ENCODE assay signal across 13 cellular contexts in genomic region chr2:229835601-229836283, GRCh38.
A peak's percentile ranks its signal among the peaks of the same experiment; 100 is the strongest.
DNase-seq lines count a peak whose midpoint lies in the region; ATAC-seq, FAIRE-seq and TF ChIP-seq lines count a peak whose summit lies in the region.
"Had no signal": no experiment of that assay in that cellular context is flagged by ENCODE, and none has a peak within 500 bp of the region (broad histone marks: within the 10 kb centered on the region; RNA-seq: fewer than 3 reads in every experiment).

No MANE protein-coding gene starts in this region.

- no peak for DNase-seq in activated naive CD8-positive, alpha-beta T cell treated with anti-CD3 and anti-CD28 coated beads, Interleukin-2, amount 50 U/mL, for 24 hours
- DNase-seq in chondrocyte (ENCODE audit: low spot score) (no peak), small intestine (peak; percentile 6), NCI-H187 (lab: John Stamatoyannopoulos, UW) (no peak), MV-4-11 (lab: John Stamatoyannopoulos, UW) (no peak)
- DNase-seq in activated effector memory CD4-positive, alpha-beta T cell treated with Interleukin-2 at 50 U/mL for 16 hours, result no peak
- DNase-seq: hippocampal formation, NCI-H2029, ovary, SW 1271 had no signal

- peaks cover 18% of the 10 kb centered on the region for H3K4me1 ChIP-seq in Loucy (ENCODE audit: insufficient read depth, low read length, poor library complexity, severe bottlenecking)
- peaks cover 0 to 3% of the 10 kb centered on the region in 2 donors for H3K4me1 ChIP-seq in small intestine (ENCODE audit: control insufficient read depth in 2 of 2, insufficient read depth in 1 of 2, low read depth in 1 of 2, low read length in 1 of 2)

- H3K36me3 Mint-ChIP-seq in activated naive CD8-positive, alpha-beta T cell, result peaks cover 10% of the 10 kb centered on the region
- H3K36me3 Mint-ChIP-seq in activated naive CD8-positive, alpha-beta T cell treated with anti-CD3 and anti-CD28 coated beads, Interleukin-2, amount 50 U/mL, for 24 hours (ENCODE audit: low read depth), result peaks cover 51% of the 10 kb centered on the region
- peaks cover 9% of the 10 kb centered on the region for H3K36me3 Mint-ChIP-seq in chondrocyte (ENCODE audit: low read depth)

- FAIRE-seq in small intestine (lab: Jason Lieb, UNC), result peak; percentile 87
- FAIRE-seq: K562 had no signal

- no peak overlapping the region for H3K9ac ChIP-seq in Loucy (ENCODE audit: low read depth, low read length, poor library complexity, severe bottlenecking)

- H4K20me1 ChIP-seq in Loucy (ENCODE audit: insufficient read depth, low read length, poor library complexity, severe bottlenecking), result peaks cover 36% of the 10 kb centered on the region

- no peak overlapping the region for H3K27ac ChIP-seq in small intestine (ENCODE audit: low read depth in 1 of 2, low read length in 1 of 2)
- H3K27ac ChIP-seq: ovary had no signal

- H3K4me2 ChIP-seq in Loucy (ENCODE audit: low read depth, low read length, poor library complexity, severe bottlenecking), result peak overlapping the region; percentile 16

- TF ChIP-seq CTCF in Loucy (conservative IDR thresholded peaks at IDR 0.05; ENCODE audit: low read length) (no peak), chondrocyte (IDR thresholded peaks at IDR 0.05) (no peak)

- H3K36me3 ChIP-seq in Loucy (ENCODE audit: insufficient read depth, low read length) (peaks cover 81% of the 10 kb centered on the region; the same call in 1 of the 2 replicates), small intestine (ENCODE audit: control insufficient read depth in 2 of 2, insufficient read depth in 2 of 2, low read length in 2 of 2) (peaks cover 3 to 11% of the 10 kb centered on the region in 2 donors)
- H3K36me3 ChIP-seq: ovary had no signal

- H3K9me3 Mint-ChIP-seq in activated naive CD8-positive, alpha-beta T cell (ENCODE audit: low read depth), result no peaks in the 10 kb centered on the region
- no peaks in the 10 kb centered on the region for H3K9me3 Mint-ChIP-seq in activated naive CD8-positive, alpha-beta T cell treated with anti-CD3 and anti-CD28 coated beads, Interleukin-2, amount 50 U/mL, for 24 hours
- H3K9me3 Mint-ChIP-seq in chondrocyte (ENCODE audit: low read depth), result no peaks in the 10 kb centered on the region

- no peaks in the 10 kb centered on the region for H3F3A ChIP-seq in Loucy (ENCODE audit: low read depth)

- WGBS in small intestine, 3 donors, result 67 to 84% (median 70%) methylated on average over 3 of the region's 3 CpGs

- no peaks in the 10 kb centered on the region for H3K27me3 Mint-ChIP-seq in activated naive CD8-positive, alpha-beta T cell
- H3K27me3 Mint-ChIP-seq in activated naive CD8-positive, alpha-beta T cell treated with anti-CD3 and anti-CD28 coated beads, Interleukin-2, amount 50 U/mL, for 24 hours, result no peaks in the 10 kb centered on the region
- no peaks in the 10 kb centered on the region for H3K27me3 Mint-ChIP-seq in chondrocyte (ENCODE audit: low read depth)

- ATAC-seq in activated naive CD8-positive, alpha-beta T cell treated with anti-CD3 and anti-CD28 coated beads, Interleukin-2, amount 50 U/mL, for 24 hours, result no peak
- ATAC-seq: K562 had no signal

- no peaks in the 10 kb centered on the region for H3K27me3 ChIP-seq in Loucy (ENCODE audit: insufficient read depth, low read length, poor library complexity, severe bottlenecking)
- H3K27me3 ChIP-seq in small intestine (ENCODE audit: control insufficient read depth in 2 of 2, insufficient read depth in 2 of 2, low read length in 2 of 2), result no peaks in the 10 kb centered on the region
- H3K27me3 ChIP-seq: ovary had no signal

- H3K9me2 ChIP-seq in Loucy (replicated peaks; ENCODE audit: low read depth, low read length), result no peaks in the 10 kb centered on the region

- peaks cover 71% of the 10 kb centered on the region for H3K4me1 Mint-ChIP-seq in activated naive CD8-positive, alpha-beta T cell (ENCODE audit: low read depth)
- H3K4me1 Mint-ChIP-seq in activated naive CD8-positive, alpha-beta T cell treated with anti-CD3 and anti-CD28 coated beads, Interleukin-2, amount 50 U/mL, for 24 hours, result peaks cover 53% of the 10 kb centered on the region
- H3K4me1 Mint-ChIP-seq in chondrocyte (ENCODE audit: low read depth), result peaks cover 21% of the 10 kb centered on the region

- H2AFZ ChIP-seq in Loucy (ENCODE audit: low read length), result no peak overlapping the region

- peak overlapping the region; percentile 23 for H3K27ac Mint-ChIP-seq in activated naive CD8-positive, alpha-beta T cell
- H3K27ac Mint-ChIP-seq in activated naive CD8-positive, alpha-beta T cell treated with anti-CD3 and anti-CD28 coated beads, Interleukin-2, amount 50 U/mL, for 24 hours, result no peak overlapping the region
- H3K27ac Mint-ChIP-seq in chondrocyte (ENCODE audit: unreplicated experiment), result peak overlapping the region; percentile 8

- peak overlapping the region; percentile 21 for H3K4me3 Mint-ChIP-seq in activated naive CD8-positive, alpha-beta T cell
- H3K4me3 Mint-ChIP-seq in activated naive CD8-positive, alpha-beta T cell treated with anti-CD3 and anti-CD28 coated beads, Interleukin-2, amount 50 U/mL, for 24 hours, result no peak overlapping the region
- H3K4me3 Mint-ChIP-seq in chondrocyte (ENCODE audit: unreplicated experiment), result no peak overlapping the region

- H3K9me3 ChIP-seq in Loucy (ENCODE audit: insufficient read depth, low read depth, low read length), result no peaks in the 10 kb centered on the region
- no peaks in the 10 kb centered on the region for H3K9me3 ChIP-seq in small intestine (ENCODE audit: control insufficient read depth, low read depth)
- H3K9me3 ChIP-seq: ovary had no signal

- H3K4me3 ChIP-seq in Loucy (ENCODE audit: low read length, poor library complexity, severe bottlenecking), result no peak overlapping the region
- no peak overlapping the region for H3K4me3 ChIP-seq in small intestine (ENCODE audit: low read depth in 1 of 2, low read length in 2 of 2)
- H3K4me3 ChIP-seq: K562, ovary had no signal

- H3K79me2 ChIP-seq in Loucy (ENCODE audit: insufficient read depth, low read length), result peaks cover 34% of the 10 kb centered on the region
